Comparison of ENCODE assay signal across 10 cellular contexts in the genomic region with DNA sequence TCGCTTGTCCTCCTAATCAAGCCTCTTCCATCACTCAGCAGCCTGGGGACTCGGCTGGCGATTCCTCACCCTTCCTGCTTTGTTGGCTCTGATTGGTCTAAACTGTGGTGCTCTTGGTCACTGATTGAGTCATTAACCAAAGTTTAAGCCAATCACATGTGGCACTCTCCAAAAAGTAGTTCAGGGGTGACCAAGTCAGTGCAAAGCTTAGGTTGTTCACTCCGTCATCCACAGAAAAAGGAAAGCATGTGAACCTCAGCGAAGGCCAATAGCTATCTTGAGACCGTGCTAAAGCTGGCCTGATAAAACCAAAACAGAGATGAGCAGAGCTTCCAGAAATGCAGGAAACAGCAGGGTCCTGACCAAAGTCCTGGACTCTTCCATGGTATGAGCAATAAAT. TPM values are rescaled to one million over a fixed set of nuclear protein-coding genes. Genes with fewer than 3 reads are reported as not detected.
"Had no signal": no experiment of that assay in that cellular context is flagged by ENCODE, and none has a peak within 500 bp of the region (broad histone marks: within the 10 kb centered on the region; RNA-seq: fewer than 3 reads in every experiment).

No MANE protein-coding gene starts in this region.

- H3K27ac ChIP-seq: gastroesophageal sphincter had no signal

- H3K4me3 ChIP-seq: gastroesophageal sphincter had no signal

- H3K36me3 ChIP-seq: gastroesophageal sphincter had no signal

- DNase-seq: activated B cell treated with CpG ODN at 0.5 μM for 24 hours; activated CD4-positive, alpha-beta T cell treated with anti-CD3 and anti-CD28 coated beads, Interleukin-2, amount 10 ng/mL, durations not matched to agents 24 days and 14 days; activated CD8-positive, alpha-beta memory T cell treated with anti-CD3 and anti-CD28 coated beads for 24 hours; activated naive CD4-positive, alpha-beta T cell treated with anti-CD3 and anti-CD28 coated beads, Interleukin-2, amount 10 ng/mL, durations not matched to agents 7 days and 5 days; amniotic stem cell; hypothalamus; naive thymus-derived CD8-positive, alpha-beta T cell; stimulated activated CD4-positive, alpha-beta T cell treated with anti-CD3 and anti-CD28 coated beads, Interleukin-12 subunit alpha, Interleukin-12 subunit beta, amount 100 ng/mL, for 4 hours; stimulated activated naive CD8-positive, alpha-beta T cell treated with anti-CD3 and anti-CD28 coated beads, Interleukin-15, Interleukin-2, amounts not matched to agents 100 U/mL and 50 U/mL, for 24 hours had no signal

- H3K27me3 ChIP-seq: gastroesophageal sphincter had no signal

- ATAC-seq: gastroesophageal sphincter; naive thymus-derived CD8-positive, alpha-beta T cell; stimulated activated naive CD8-positive, alpha-beta T cell treated with anti-CD3 and anti-CD28 coated beads, Interleukin-15, Interleukin-2, amounts not matched to agents 100 U/mL and 50 U/mL, for 24 hours had no signal

- H3K9me3 ChIP-seq: gastroesophageal sphincter had no signal

RNA-seq across cellular contexts. Expression of gene ALPK2, which starts 4.9 kb away (rescaled TPM):
- polyA plus RNA-seq: naive thymus-derived CD8-positive, alpha-beta T cell had no signal
